In the genomic region with DNA sequence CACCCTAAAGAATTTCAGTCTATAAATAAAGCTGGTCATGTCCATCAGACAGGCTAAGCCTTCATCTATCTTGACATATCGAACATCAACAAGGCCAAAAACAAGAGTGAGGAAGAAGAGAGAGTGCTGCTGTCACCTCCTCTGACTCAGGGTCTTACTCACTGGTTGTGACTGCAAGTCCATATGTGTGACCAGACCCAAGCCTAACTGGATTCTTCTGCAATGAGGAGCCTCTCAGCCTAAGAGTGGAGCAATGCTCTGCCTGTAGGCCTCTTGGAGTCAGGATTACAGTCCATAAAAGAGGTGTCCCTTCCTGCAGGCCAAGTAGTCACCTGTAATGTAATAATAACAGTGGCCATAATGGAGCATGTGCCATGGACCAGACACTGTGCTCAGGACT, we compare ENCODE assay signal across 20 cellular contexts.
DNase-seq lines count a peak whose midpoint lies in the region; ATAC-seq and TF ChIP-seq lines count a peak whose summit lies in the region.
"Had no signal": no experiment of that assay in that cellular context is flagged by ENCODE, and none has a peak within 500 bp of the region (broad histone marks: within the 10 kb centered on the region; RNA-seq: fewer than 3 reads in every experiment).

No MANE protein-coding gene starts in this region.

- H3K27me3 ChIP-seq in GM23248 (replicated peaks; ENCODE audit: insufficient read depth): no peaks in the 10 kb centered on the region; the same call in 1 of the 2 replicates
- H3K27me3 ChIP-seq in H9 (ENCODE audit: insufficient read depth, low read length): no peaks in the 10 kb centered on the region
- H3K27me3 ChIP-seq in gastroesophageal sphincter: no peaks in the 10 kb centered on the region

- H3K9me2 ChIP-seq in GM23248 (ENCODE audit: insufficient read depth): no peaks in the 10 kb centered on the region

- H3F3A ChIP-seq in GM23248 (ENCODE audit: insufficient read depth): no peaks in the 10 kb centered on the region

- no peak overlapping the region for H4K8ac ChIP-seq in H9 (replicated peaks; ENCODE audit: insufficient read length, low read depth, low read length)

- H3K9ac ChIP-seq in GM23248 (no peak overlapping the region), H9 (ENCODE audit: extremely low read depth, insufficient read length, low read length) (no peak overlapping the region)

- no peak overlapping the region for H2BK20ac ChIP-seq in H9 (ENCODE audit: low read depth, low read length, poor library complexity, severe bottlenecking)

- no peaks in the 10 kb centered on the region for H3K79me1 ChIP-seq in H9 (ENCODE audit: insufficient read depth, low read depth, low read length, poor library complexity, severe bottlenecking)

- no peak for ATAC-seq in gastroesophageal sphincter
- ATAC-seq: SK-N-SH treated with all-trans-retinoic acid at 6 μM for 48 hours had no signal

- H3T11ph ChIP-seq in H9 (ENCODE audit: low read length): no peak overlapping the region

- H2BK5ac ChIP-seq in H9 (ENCODE audit: insufficient read length, low read length): no peak overlapping the region

- TF ChIP-seq POLR2A in gastroesophageal sphincter (IDR thresholded peaks at IDR 0.05): no peak

- in situ Hi-C loops in GM23248 (cut with MboI): no loop called here

- TF ChIP-seq EP300 in gastroesophageal sphincter (IDR thresholded peaks at IDR 0.05): no peak

- H2BK15ac ChIP-seq in H9 (ENCODE audit: low read depth, low read length): no peak overlapping the region

- no peak overlapping the region for H3K4me3 Mint-ChIP-seq in H9
- H3K4me3 Mint-ChIP-seq: CD4-positive, CD25-positive, alpha-beta regulatory T cell had no signal

- DNase-seq in AG08395 (ENCODE audit: low spot score) (peak; percentile 22), GM23248 (peak; percentile 38), RKO (ENCODE audit: low spot score) (peak; percentile 48), fibroblast of mammary gland (ENCODE audit: low read depth) (peak; percentile 27), H9 (no peak), retina (no peak), MV-4-11 (lab: John Stamatoyannopoulos, UW) (no peak)
- DNase-seq: BE2C; Caco-2; CD4-positive, CD25-positive, alpha-beta regulatory T cell; NCI-H1105; NCI-H1694 treated with DMSO at 0.1 percent for 48 hours; NCI-H510A; NCI-H774; OCI-M1; RPMI8226; SIG-M5 had no signal

- no peak overlapping the region for H3K27ac Mint-ChIP-seq in H9
- H3K27ac Mint-ChIP-seq: CD4-positive, CD25-positive, alpha-beta regulatory T cell had no signal

- no peak overlapping the region for H3K14ac ChIP-seq in H9 (ENCODE audit: insufficient read depth, low read length)

- no peaks in the 10 kb centered on the region for H3K9me3 Mint-ChIP-seq in H9

- H3K56ac ChIP-seq in H9 (ENCODE audit: insufficient read length, low read depth, low read length): no peak overlapping the region

- H4K5ac ChIP-seq in H9 (ENCODE audit: insufficient read length, low read depth, low read length): no peak overlapping the region

- H3K36me3 Mint-ChIP-seq in H9 (ENCODE audit: insufficient read depth in 1 of 3, low read depth in 3 of 3): no peaks in the 10 kb centered on the region
- H3K36me3 Mint-ChIP-seq: CD4-positive, CD25-positive, alpha-beta regulatory T cell had no signal

- no peak overlapping the region for H3K23ac ChIP-seq in H9 (ENCODE audit: insufficient read length, low read depth, low read length)

- H3K27me3 Mint-ChIP-seq in H9 (ENCODE audit: low read depth): no peaks in the 10 kb centered on the region
- H3K27me3 Mint-ChIP-seq: CD4-positive, CD25-positive, alpha-beta regulatory T cell had no signal

- H3K18ac ChIP-seq in H9 (ENCODE audit: insufficient read length, low read depth, low read length): no peak overlapping the region

- H3K23me2 ChIP-seq in H9 (ENCODE audit: insufficient read length, low read depth, low read length, poor library complexity, severe bottlenecking): no peaks in the 10 kb centered on the region

- peaks cover 11 to 16% of the 10 kb centered on the region in 2 experiments for H3K4me1 Mint-ChIP-seq in H9
- H3K4me1 Mint-ChIP-seq: CD4-positive, CD25-positive, alpha-beta regulatory T cell had no signal

- H4K91ac ChIP-seq in H9 (ENCODE audit: insufficient read length, low read depth, low read length): no peak overlapping the region

- TF ChIP-seq CTCF in fibroblast of mammary gland (conservative IDR thresholded peaks at IDR 0.05; ENCODE audit: control insufficient read depth, insufficient read depth, low read depth, low read length): no peak
- TF ChIP-seq CTCF in H9 (conservative IDR thresholded peaks at IDR 0.05): no peak
- no peak for TF ChIP-seq CTCF in gastroesophageal sphincter (IDR thresholded peaks at IDR 0.05)

- H3K4me2 ChIP-seq in GM23248 (ENCODE audit: unreplicated experiment) (no peak overlapping the region), H9 (ENCODE audit: insufficient read depth, insufficient read length, low read length) (no peak overlapping the region)

- H3K79me2 ChIP-seq in GM23248 (ENCODE audit: insufficient read depth): no peaks in the 10 kb centered on the region
- no peaks in the 10 kb centered on the region for H3K79me2 ChIP-seq in H9 (ENCODE audit: insufficient read depth, low read length)

- no peak overlapping the region for H2AK5ac ChIP-seq in H9 (ENCODE audit: insufficient read length, low read length)

- no peak overlapping the region for H3K4ac ChIP-seq in H9 (ENCODE audit: low read depth, low read length)

- no peaks in the 10 kb centered on the region for H3K4me1 ChIP-seq in GM23248 (ENCODE audit: insufficient read depth)
- peaks cover 2% of the 10 kb centered on the region; the same call in 1 of the 2 replicates for H3K4me1 ChIP-seq in H9 (ENCODE audit: insufficient read depth, low read length)
- H3K4me1 ChIP-seq in gastroesophageal sphincter: peaks cover 0 to under 1% (median 0%) of the 10 kb centered on the region in 3 donors
- H3K4me1 ChIP-seq: BE2C, Caco-2 had no signal

- no peaks in the 10 kb centered on the region for H3K9me3 ChIP-seq in GM23248 (ENCODE audit: low read depth)
- no peaks in the 10 kb centered on the region for H3K9me3 ChIP-seq in H9 (ENCODE audit: control insufficient read depth, low read depth, low read length)
- no peaks in the 10 kb centered on the region for H3K9me3 ChIP-seq in gastroesophageal sphincter
- H3K9me3 ChIP-seq: BE2C, Caco-2 had no signal

- H3K4me3 ChIP-seq in GM23248 (no peak overlapping the region), fibroblast of mammary gland (ENCODE audit: control insufficient read depth, low read depth, low read length) (no peak overlapping the region), gastroesophageal sphincter (no peak overlapping the region)

- WGBS in GM23248 (ENCODE audit: low coverage in 1 of 2, low lambda C conversion rate in 2 of 2, missing lambda C conversion rate in 2 of 2), 2 experiments: 65 to 80% methylated on average over 1 of the region's 1 CpG
- no CpG with 5 or more reads among the region's 1 CpG for WGBS in H9 (ENCODE audit: extremely low coverage, insufficient read length, low lambda C conversion rate)
- 100% methylated on average over 1 of the region's 1 CpG; no CpG with 5 or more reads in 1 of the 2 donors for WGBS in gastroesophageal sphincter (ENCODE audit: low coverage in 1 of 2), 2 donors

- H2AFZ ChIP-seq in GM23248: no peak overlapping the region
- no peak overlapping the region for H2AFZ ChIP-seq in H9 (ENCODE audit: low read length)

- no peak overlapping the region for H2BK120ac ChIP-seq in H9 (ENCODE audit: low read depth, low read length, poor library complexity, severe bottlenecking)

- no peaks in the 10 kb centered on the region for H3K36me3 ChIP-seq in GM23248 (ENCODE audit: low read depth)
- H3K36me3 ChIP-seq in gastroesophageal sphincter: no peaks in the 10 kb centered on the region
- H3K36me3 ChIP-seq: BE2C had no signal

- H4K20me1 ChIP-seq in GM23248 (ENCODE audit: insufficient read depth): no peaks in the 10 kb centered on the region
- H4K20me1 ChIP-seq in H9 (ENCODE audit: control insufficient read depth, insufficient read depth, insufficient read length): no peaks in the 10 kb centered on the region

- H2BK12ac ChIP-seq in H9 (ENCODE audit: insufficient read length, low read depth, low read length): no peak overlapping the region

- H3K27ac ChIP-seq in GM23248 (no peak overlapping the region), H9 (ENCODE audit: insufficient read length, low read depth, low read length) (no peak overlapping the region), gastroesophageal sphincter (no peak overlapping the region)
- H3K27ac ChIP-seq: 22Rv1 had no signal

Comparison
In these comparisons a context has a peak if more than half of its experiments do, and no peak if none do; other contexts are left out.
1. DNase-seq: peak in AG08395 (single experiment), GM23248 (single experiment), RKO (single experiment) and fibroblast of mammary gland (single experiment); none in H9 (single experiment), retina (single experiment) and MV-4-11 (single experiment).